In the genomic region with DNA sequence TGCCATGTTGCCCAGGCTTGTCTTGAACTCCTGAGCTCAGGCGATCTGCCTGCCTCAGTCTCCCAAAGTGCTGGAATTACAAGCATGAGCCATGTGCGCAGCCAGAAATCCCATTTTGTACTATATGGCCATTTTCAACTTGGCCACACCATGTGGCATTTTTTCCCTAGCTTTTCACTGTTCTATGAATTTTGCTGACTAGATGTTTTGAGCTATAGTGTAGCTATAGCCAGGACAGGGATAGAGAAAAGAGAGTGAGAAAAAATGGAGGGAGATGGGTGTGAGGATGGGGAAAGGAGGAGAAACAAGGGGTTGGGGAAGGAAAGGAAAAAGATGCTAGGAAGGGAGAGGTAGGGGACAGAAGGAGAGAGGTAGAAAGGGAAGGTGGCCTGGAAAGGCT, we compare ENCODE assay signal across 17 cellular contexts. TPM values are rescaled to one million over a fixed set of nuclear protein-coding genes. Genes with fewer than 3 reads are reported as not detected.
DNase-seq lines count a peak whose midpoint lies in the region; ATAC-seq, FAIRE-seq and TF ChIP-seq lines count a peak whose summit lies in the region.
"Had no signal": no experiment of that assay in that cellular context is flagged by ENCODE, and none has a peak within 500 bp of the region (broad histone marks: within the 10 kb centered on the region; RNA-seq: fewer than 3 reads in every experiment).

No MANE protein-coding gene starts in this region.

- intact Hi-C loops in CD4-positive, alpha-beta memory T cell (cut with micrococcal nuclease), result no loop called here
- intact Hi-C loops in activated T-helper 1 cell treated with anti-CD3 and anti-CD28 coated beads, Interleukin-12 subunit alpha, Interleukin-12 subunit beta, Interleukin-2, Interleukin-4 antibody, amounts not matched to agents 30 ng/mL and 10 ng/mL and 1 ng/mL, durations not matched to agents 14 hours and 24 hours and 36 hours (cut with micrococcal nuclease), result no loop called here
- intact Hi-C loops in naive thymus-derived CD4-positive, alpha-beta T cell (cut with micrococcal nuclease), result no loop called here

- TF ChIP-seq EP300 in A549 (IDR thresholded peaks at IDR 0.05), result no peak

- H3K36me3 Mint-ChIP-seq in CD4-positive, alpha-beta memory T cell, result peaks cover 47 to 60% of the 10 kb centered on the region in 2 donors
- peaks cover 38% of the 10 kb centered on the region for H3K36me3 Mint-ChIP-seq in activated T-helper 1 cell treated with anti-CD3 and anti-CD28 coated beads, Interleukin-12 subunit alpha, Interleukin-12 subunit beta, Interleukin-2, Interleukin-4 antibody, amounts not matched to agents 30 ng/mL and 10 ng/mL and 1 ng/mL, durations not matched to agents 14 hours and 24 hours and 36 hours (ENCODE audit: low read depth)
- H3K36me3 Mint-ChIP-seq in naive thymus-derived CD4-positive, alpha-beta T cell, result peaks cover 24 to 60% (median 36%) of the 10 kb centered on the region in 5 donors

- no peak for TF ChIP-seq RAD21 in A549 (conservative IDR thresholded peaks at IDR 0.05 in 1 of 2, IDR thresholded peaks at IDR 0.05 in 1 of 2)

- WGBS in A549 (ENCODE audit: missing lambda C conversion rate), result 97% methylated on average over 2 of the region's 2 CpGs

- no peaks in the 10 kb centered on the region for H3K4me1 ChIP-seq in A549
- H3K4me1 ChIP-seq in CD4-positive, alpha-beta memory T cell (ENCODE audit: insufficient read depth, low read length), result no peaks in the 10 kb centered on the region
- H3K4me1 ChIP-seq in naive thymus-derived CD4-positive, alpha-beta T cell (ENCODE audit: control insufficient read depth in 2 of 2, insufficient read depth in 2 of 2, low read length in 2 of 2), result no peaks in the 10 kb centered on the region
- H3K4me1 ChIP-seq: BE2C had no signal

- POLR2A ChIA-PET in A549 (lab: Yijun Ruan, JAX), result interaction anchor here (1.0 kb wide), 1 partner anchor 47 kb away, joined by 3 read pairs; the partner anchor contains the start of gene DMXL1
- POLR2A ChIA-PET in CD4-positive, alpha-beta memory T cell (lab: Charles Lee; ENCODE audit: partially characterized antibody), result no interaction called here
- POLR2A ChIA-PET in naive thymus-derived CD4-positive, alpha-beta T cell (lab: Charles Lee), result no interaction called here

- no peak for TF ChIP-seq POLR2A in A549 (IDR thresholded peaks at IDR 0.05; ENCODE audit: low read length)

- no peaks in the 10 kb centered on the region for H3K27me3 ChIP-seq in CD4-positive, alpha-beta memory T cell (ENCODE audit: insufficient read depth, low read length)
- no peaks in the 10 kb centered on the region for H3K27me3 ChIP-seq in naive thymus-derived CD4-positive, alpha-beta T cell (ENCODE audit: control insufficient read depth in 2 of 2, insufficient read depth in 2 of 2, low read length in 2 of 2)
- H3K27me3 ChIP-seq: BE2C had no signal

- peaks cover 8% of the 10 kb centered on the region for H3K36me3 ChIP-seq in CD4-positive, alpha-beta memory T cell (ENCODE audit: insufficient read depth, low read length)
- H3K36me3 ChIP-seq in naive thymus-derived CD4-positive, alpha-beta T cell (ENCODE audit: control insufficient read depth in 2 of 3, insufficient read depth in 3 of 3, low read length in 3 of 3), result peaks cover 3 to 42% (median 7%) of the 10 kb centered on the region in 3 experiments
- H3K36me3 ChIP-seq: BE2C had no signal

- no peak for TF ChIP-seq CTCF in A549 (IDR thresholded peaks at IDR 0.05)

- CTCF ChIA-PET in A549 (lab: Yijun Ruan, JAX), result interaction anchor here (1.0 kb wide), 2 partner anchors 95 to 295 kb away, joined by 3 read pairs; no protein-coding TSS in a partner anchor
- CTCF ChIA-PET in CD4-positive, alpha-beta memory T cell (lab: Charles Lee; ENCODE audit: partially characterized antibody), result interaction anchor here (1.0 kb wide), 1 partner anchor 129 kb away, joined by 3 read pairs; no protein-coding TSS in a partner anchor
- CTCF ChIA-PET in naive thymus-derived CD4-positive, alpha-beta T cell (lab: Charles Lee), result no interaction called here

- no peak overlapping the region for H3K4me3 ChIP-seq in A549
- no peak overlapping the region for H3K4me3 ChIP-seq in CD4-positive, alpha-beta memory T cell (ENCODE audit: low read length in 2 of 2)
- H3K4me3 ChIP-seq in naive thymus-derived CD4-positive, alpha-beta T cell (ENCODE audit: low read length), result no peak overlapping the region

- no peak for ATAC-seq in A549
- no peak for ATAC-seq in naive thymus-derived CD4-positive, alpha-beta T cell

- no peaks in the 10 kb centered on the region for H3K4me1 Mint-ChIP-seq in CD4-positive, alpha-beta memory T cell
- H3K4me1 Mint-ChIP-seq in activated T-helper 1 cell treated with anti-CD3 and anti-CD28 coated beads, Interleukin-12 subunit alpha, Interleukin-12 subunit beta, Interleukin-2, Interleukin-4 antibody, amounts not matched to agents 30 ng/mL and 10 ng/mL and 1 ng/mL, durations not matched to agents 14 hours and 24 hours and 36 hours (ENCODE audit: low read depth), result peaks cover 6% of the 10 kb centered on the region
- H3K4me1 Mint-ChIP-seq in naive thymus-derived CD4-positive, alpha-beta T cell, result peaks cover 0 to 4% (median 0%) of the 10 kb centered on the region in 7 donors

- H3K9me3 Mint-ChIP-seq in CD4-positive, alpha-beta memory T cell, result peaks cover 0 to 4% (median 0%) of the 10 kb centered on the region in 8 donors
- no peaks in the 10 kb centered on the region for H3K9me3 Mint-ChIP-seq in activated T-helper 1 cell treated with anti-CD3 and anti-CD28 coated beads, Interleukin-12 subunit alpha, Interleukin-12 subunit beta, Interleukin-2, Interleukin-4 antibody, amounts not matched to agents 30 ng/mL and 10 ng/mL and 1 ng/mL, durations not matched to agents 14 hours and 24 hours and 36 hours
- peaks cover 0 to 5% (median 0%) of the 10 kb centered on the region in 11 donors for H3K9me3 Mint-ChIP-seq in naive thymus-derived CD4-positive, alpha-beta T cell

- no peaks in the 10 kb centered on the region for H3K27me3 Mint-ChIP-seq in CD4-positive, alpha-beta memory T cell
- H3K27me3 Mint-ChIP-seq in activated T-helper 1 cell treated with anti-CD3 and anti-CD28 coated beads, Interleukin-12 subunit alpha, Interleukin-12 subunit beta, Interleukin-2, Interleukin-4 antibody, amounts not matched to agents 30 ng/mL and 10 ng/mL and 1 ng/mL, durations not matched to agents 14 hours and 24 hours and 36 hours (ENCODE audit: insufficient read depth), result no peaks in the 10 kb centered on the region
- no peaks in the 10 kb centered on the region for H3K27me3 Mint-ChIP-seq in naive thymus-derived CD4-positive, alpha-beta T cell

- no peak overlapping the region for H3K4me3 Mint-ChIP-seq in CD4-positive, alpha-beta memory T cell
- no peak overlapping the region for H3K4me3 Mint-ChIP-seq in activated T-helper 1 cell treated with anti-CD3 and anti-CD28 coated beads, Interleukin-12 subunit alpha, Interleukin-12 subunit beta, Interleukin-2, Interleukin-4 antibody, amounts not matched to agents 30 ng/mL and 10 ng/mL and 1 ng/mL, durations not matched to agents 14 hours and 24 hours and 36 hours
- H3K4me3 Mint-ChIP-seq in naive thymus-derived CD4-positive, alpha-beta T cell, result no peak overlapping the region

- no peak overlapping the region for H3K27ac ChIP-seq in A549
- H3K27ac ChIP-seq in CD4-positive, alpha-beta memory T cell (ENCODE audit: low read depth, low read length), result no peak overlapping the region
- H3K27ac ChIP-seq in naive thymus-derived CD4-positive, alpha-beta T cell (ENCODE audit: low read depth, low read length), result no peak overlapping the region

- H3K27ac Mint-ChIP-seq in CD4-positive, alpha-beta memory T cell, result peak overlapping the region in 5 of 7 donors; percentile 24 to 86 (median 62)
- peak overlapping the region; percentile 12 for H3K27ac Mint-ChIP-seq in activated T-helper 1 cell treated with anti-CD3 and anti-CD28 coated beads, Interleukin-12 subunit alpha, Interleukin-12 subunit beta, Interleukin-2, Interleukin-4 antibody, amounts not matched to agents 30 ng/mL and 10 ng/mL and 1 ng/mL, durations not matched to agents 14 hours and 24 hours and 36 hours
- H3K27ac Mint-ChIP-seq in naive thymus-derived CD4-positive, alpha-beta T cell, result peak overlapping the region in 5 of 9 donors; percentile 11 to 78 (median 33)

- DNase-seq in A549 (ENCODE audit: low read depth in 1 of 2, low spot score in 1 of 2), result no peak
- DNase-seq in CD4-positive, alpha-beta memory T cell, result no peak
- no peak for DNase-seq in activated T-helper 1 cell treated with anti-CD3 and anti-CD28 coated beads, Interleukin-12 subunit alpha, Interleukin-12 subunit beta, Interleukin-2, Interleukin-4 antibody, amounts not matched to agents 30 ng/mL and 10 ng/mL and 1 ng/mL, durations not matched to agents 14 hours and 24 hours and 36 hours (ENCODE audit: low spot score)
- DNase-seq in naive thymus-derived CD4-positive, alpha-beta T cell, result no peak
- no peak for DNase-seq in SK-N-DZ (ENCODE audit: low spot score)
- DNase-seq in epidermal melanocyte (ENCODE audit: insufficient read length, low spot score), result no peak
- DNase-seq in NCI-H2227 (lab: John Stamatoyannopoulos, UW; ENCODE audit: unreplicated experiment), result no peak
- DNase-seq: ACHN, BE2C, DMS 273 treated with DMSO at 0.1 percent for 48 hours, GOT3, Karpas-422, NCI-H1105 treated with DMSO at 0.1 percent for 48 hours, NCI-H2081, NCI-H524, SHP77 had no signal

- no peak for FAIRE-seq in A549 (lab: Jason Lieb, UNC)
- FAIRE-seq: RCC 7860 had no signal

- H3K4me2 ChIP-seq in A549, result no peak overlapping the region

- H3K9me3 ChIP-seq in A549, result no peaks in the 10 kb centered on the region
- H3K9me3 ChIP-seq in CD4-positive, alpha-beta memory T cell (ENCODE audit: control insufficient read depth in 1 of 2, low read length in 2 of 2), result no peaks in the 10 kb centered on the region
- H3K9me3 ChIP-seq in naive thymus-derived CD4-positive, alpha-beta T cell (ENCODE audit: control insufficient read depth in 2 of 3, low read length in 3 of 3), result no peaks in the 10 kb centered on the region
- H3K9me3 ChIP-seq: BE2C had no signal

RNA-seq across cellular contexts. Expression of gene DMXL1, which starts 46.4 kb away (rescaled TPM):
- 23.6 and 28.8 TPM in 2 replicates for polyA plus RNA-seq in A549 (2011; rRNA removed)
- 4.1 TPM in 2 replicates for polyA plus RNA-seq in A549 (2012; cell fraction: cytosol; rRNA removed)
- 3.2 and 3.7 TPM in 2 replicates for polyA plus RNA-seq in A549 (2012; cell fraction: nucleus; rRNA removed)
- polyA plus RNA-seq in A549 (2017; fragmentation: RNase III; extraction: RNeasy Plus Mini Kit Qiagen cat#74134 plus additional on column Dnase treatment), result 7.5 to 8.4 TPM (median 7.8 TPM) in 3 replicates
- polyA minus RNA-seq in A549 (2011; rRNA and poly(A)+ RNA removed), result 35.4 and 37.2 TPM in 2 replicates
- total RNA-seq in CD4-positive, alpha-beta memory T cell, result 10 to 100 TPM; 33.2 to 37.9 TPM
- 10 to 100 TPM; 10.3 to 13.7 TPM for polyA plus RNA-seq in CD4-positive, alpha-beta memory T cell
- 26.7 and 28.2 TPM in 2 replicates for total RNA-seq in activated T-helper 1 cell treated with anti-CD3 and anti-CD28 coated beads, Interleukin-12 subunit alpha, Interleukin-12 subunit beta, Interleukin-2, Interleukin-4 antibody, amounts not matched to agents 30 ng/mL and 10 ng/mL and 1 ng/mL, durations not matched to agents 14 hours and 24 hours and 36 hours
- 10 to 100 TPM; 30.5 to 40.8 (median 32.4) TPM for total RNA-seq in naive thymus-derived CD4-positive, alpha-beta T cell
- 10 to 100 TPM; 16.5 to 17.0 TPM for polyA plus RNA-seq in naive thymus-derived CD4-positive, alpha-beta T cell
- 19.1 and 19.9 TPM in 2 replicates for polyA plus RNA-seq in SK-N-DZ (2014; cell fraction: cytosol; rRNA removed)
- polyA plus RNA-seq in SK-N-DZ (2014; cell fraction: nucleus; rRNA removed), result 13.4 and 16.8 TPM in 2 replicates

Comparison
In these comparisons a context has a peak if more than half of its experiments do, and no peak if none do; other contexts are left out.
1. H3K27ac Mint-ChIP-seq: peak in every context shown above with its lines; median percentile 62 in CD4-positive, alpha-beta memory T cell; 33 in naive thymus-derived CD4-positive, alpha-beta T cell; 12 in activated T-helper 1 cell treated with anti-CD3 and anti-CD28 coated beads, Interleukin-12 subunit alpha, Interleukin-12 subunit beta, Interleukin-2, Interleukin-4 antibody, amounts not matched to agents 30 ng/mL and 10 ng/mL and 1 ng/mL, durations not matched to agents 14 hours and 24 hours and 36 hours.